In the genomic region with DNA sequence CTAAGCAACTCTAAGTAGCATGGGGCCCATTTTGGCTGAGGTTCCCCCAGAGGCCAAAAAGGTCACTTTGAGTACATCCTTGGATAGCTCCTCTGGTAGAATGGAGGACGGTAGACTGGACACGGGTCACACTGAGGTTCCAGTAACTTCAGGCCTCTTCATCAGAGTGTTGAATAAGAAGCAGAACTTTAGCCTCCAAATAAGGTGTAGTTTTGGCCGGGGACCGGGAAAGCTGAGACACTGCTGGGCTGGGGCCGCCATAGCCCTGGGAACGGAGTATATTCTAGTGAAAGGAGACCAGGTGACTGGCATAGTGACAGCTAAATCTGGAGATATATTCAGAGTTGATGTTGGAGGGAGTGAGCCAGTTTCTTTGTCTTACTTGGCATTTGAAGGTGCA, we compare ENCODE assay signal across 26 cellular contexts.
"Had no signal": no experiment of that assay in that cellular context is flagged by ENCODE, and none has a peak within 500 bp of the region (broad histone marks: within the 10 kb centered on the region; RNA-seq: fewer than 3 reads in every experiment).

No MANE protein-coding gene starts in this region.

- H3K4me1 ChIP-seq: breast epithelium had no signal

- H3K36me3 ChIP-seq: breast epithelium, neutrophil, ovary had no signal

- H3K4me3 ChIP-seq: breast epithelium, left lung, lung, ovary, stomach had no signal

- H3K27ac ChIP-seq: breast epithelium, left lung, neutrophil, ovary, stomach had no signal

- DNase-seq: activated CD4-positive, alpha-beta T cell treated with anti-CD3 and anti-CD28 coated beads for 4 hours; activated CD4-positive, alpha-beta T cell treated with anti-CD3 and anti-CD28 coated beads, Interleukin-2, amount 50 U/mL, for 4 hours; activated gamma-delta T cell; activated naive CD4-positive, alpha-beta T cell treated with anti-CD3 and anti-CD28 coated beads, Interleukin-2, amount 10 ng/mL, durations not matched to agents 7 days and 5 days; activated naive CD8-positive, alpha-beta T cell treated with anti-CD3 and anti-CD28 coated beads, Interleukin-2, amount 10 ng/mL, durations not matched to agents 7 days and 5 days; activated T-cell treated with anti-CD3 and anti-CD28 coated beads for 4 hours; activated T-cell treated with anti-CD3 and anti-CD28 coated beads, Interleukin-2, amount 50 U/mL, for 72 hours; dermis blood vessel endothelial cell; effector CD4-positive, alpha-beta T cell; left lung; naive B cell; nephron progenitor cell; retina; small intestine; stimulated activated CD4-positive, alpha-beta T cell treated with anti-CD3 and anti-CD28 coated beads, Interleukin-1b, Interleukin-23, amount 100 ng/mL, for 48 hours; stimulated activated CD4-positive, alpha-beta T cell treated with anti-CD3 and anti-CD28 coated beads, Interleukin-4, amount 100 ng/mL, for 4 hours; stimulated activated CD8-positive, alpha-beta memory T cell treated with anti-CD3 and anti-CD28 coated beads, Interleukin-4, amount 100 ng/mL, for 48 hours; stimulated activated naive B cell treated with anti-CD40 and anti-IgM and Interleukin-4, amounts not matched to agents 10 μg/mL and 1 μg/mL and 100 μg/mL, for 72 hours; stomach; T-helper 9 cell; trophoblast cell had no signal

- H3K27me3 ChIP-seq: breast epithelium, left lung, neutrophil, ovary, stomach had no signal

- ATAC-seq: activated T-cell treated with anti-CD3 and anti-CD28 coated beads, Interleukin-2, amount 50 U/mL, for 72 hours; left lung; sciatic nerve; stimulated activated naive B cell treated with anti-CD40 and anti-IgM and Interleukin-4, amounts not matched to agents 10 μg/mL and 1 μg/mL and 100 μg/mL, for 72 hours had no signal

- H3K9me3 ChIP-seq: breast epithelium, left lung, neutrophil, ovary, stomach had no signal
